Comparison of ENCODE assay signal across 10 cellular contexts in genomic region chr5:39422036-39422606, GRCh38. TPM values are rescaled to one million over a fixed set of nuclear protein-coding genes. Genes with fewer than 3 reads are reported as not detected.
A peak's percentile ranks its signal among the peaks of the same experiment; 100 is the strongest.
DNase-seq lines count a peak whose midpoint lies in the region; ATAC-seq and TF ChIP-seq lines count a peak whose summit lies in the region.
"Had no signal": no experiment of that assay in that cellular context is flagged by ENCODE, and none has a peak within 500 bp of the region (broad histone marks: within the 10 kb centered on the region; RNA-seq: fewer than 3 reads in every experiment).

No MANE protein-coding gene starts in this region.

- H3K9me3 Mint-ChIP-seq in activated naive CD8-positive, alpha-beta T cell treated with anti-CD3 and anti-CD28 coated beads for 36 hours, result no peaks in the 10 kb centered on the region
- no peaks in the 10 kb centered on the region for H3K9me3 Mint-ChIP-seq in activated naive CD4-positive, alpha-beta T cell treated with anti-CD3 and anti-CD28 coated beads, Interleukin-2, amount 10 ng/mL, durations not matched to agents 7 days and 5 days

- no peaks in the 10 kb centered on the region for H3K36me3 Mint-ChIP-seq in activated naive CD8-positive, alpha-beta T cell treated with anti-CD3 and anti-CD28 coated beads for 36 hours
- no peaks in the 10 kb centered on the region for H3K36me3 Mint-ChIP-seq in activated naive CD4-positive, alpha-beta T cell treated with anti-CD3 and anti-CD28 coated beads, Interleukin-2, amount 10 ng/mL, durations not matched to agents 7 days and 5 days

- H3K4me1 ChIP-seq in ascending aorta, result peaks cover 0 to 38% of the 10 kb centered on the region in 2 donors
- H3K4me1 ChIP-seq in gastrocnemius medialis, result peaks cover 35 to 48% of the 10 kb centered on the region in 2 donors

- H3K27me3 ChIP-seq in ascending aorta, result no peaks in the 10 kb centered on the region
- H3K27me3 ChIP-seq in gastrocnemius medialis, result peaks cover 0 to 14% (median 3%) of the 10 kb centered on the region in 3 donors

- no peak overlapping the region for H3K27ac Mint-ChIP-seq in activated naive CD8-positive, alpha-beta T cell treated with anti-CD3 and anti-CD28 coated beads for 36 hours
- H3K27ac Mint-ChIP-seq in activated naive CD4-positive, alpha-beta T cell treated with anti-CD3 and anti-CD28 coated beads, Interleukin-2, amount 10 ng/mL, durations not matched to agents 7 days and 5 days, result no peak overlapping the region

- no peak overlapping the region for H3K4me3 Mint-ChIP-seq in activated naive CD8-positive, alpha-beta T cell treated with anti-CD3 and anti-CD28 coated beads for 36 hours
- H3K4me3 Mint-ChIP-seq in activated naive CD4-positive, alpha-beta T cell treated with anti-CD3 and anti-CD28 coated beads, Interleukin-2, amount 10 ng/mL, durations not matched to agents 7 days and 5 days, result no peak overlapping the region

- no peak for TF ChIP-seq CTCF in ascending aorta (IDR thresholded peaks at IDR 0.05)
- no peak for TF ChIP-seq CTCF in gastrocnemius medialis (IDR thresholded peaks at IDR 0.05 in 4 of 5, conservative IDR thresholded peaks at IDR 0.05 in 1 of 5)

- H3K27ac ChIP-seq in ascending aorta (peak overlapping the region; percentile 77 to 85), gastrocnemius medialis (peak overlapping the region; percentile 75 to 83 (median 82))

- H3K4me1 Mint-ChIP-seq in activated naive CD8-positive, alpha-beta T cell treated with anti-CD3 and anti-CD28 coated beads for 36 hours, result peaks cover 6% of the 10 kb centered on the region
- peaks cover 7% of the 10 kb centered on the region for H3K4me1 Mint-ChIP-seq in activated naive CD4-positive, alpha-beta T cell treated with anti-CD3 and anti-CD28 coated beads, Interleukin-2, amount 10 ng/mL, durations not matched to agents 7 days and 5 days

- no peaks in the 10 kb centered on the region for H3K9me3 ChIP-seq in ascending aorta
- no peaks in the 10 kb centered on the region for H3K9me3 ChIP-seq in gastrocnemius medialis
- H3K9me3 ChIP-seq: pancreas had no signal

- H3K36me3 ChIP-seq in ascending aorta, result peaks cover 0 to 2% of the 10 kb centered on the region in 2 donors
- no peaks in the 10 kb centered on the region for H3K36me3 ChIP-seq in gastrocnemius medialis
- H3K36me3 ChIP-seq: pancreas had no signal

- CTCF ChIA-PET in activated naive CD4-positive, alpha-beta T cell treated with anti-CD3 and anti-CD28 coated beads, Interleukin-2, amount 10 ng/mL, durations not matched to agents 7 days and 5 days (lab: Charles Lee), result no interaction called here

- in situ Hi-C loops in gastrocnemius medialis (cut with MboI; ENCODE audit: low sequenced_read_pairs in 4 of 4), result no loop called here

- H3K4me3 ChIP-seq in ascending aorta (peak overlapping the region; percentile 65 to 80), gastrocnemius medialis (peak overlapping the region; percentile 1 to 71 (median 64))

- H3K27me3 Mint-ChIP-seq in activated naive CD8-positive, alpha-beta T cell treated with anti-CD3 and anti-CD28 coated beads for 36 hours, result peaks cover 44% of the 10 kb centered on the region
- peaks cover 52% of the 10 kb centered on the region for H3K27me3 Mint-ChIP-seq in activated naive CD4-positive, alpha-beta T cell treated with anti-CD3 and anti-CD28 coated beads, Interleukin-2, amount 10 ng/mL, durations not matched to agents 7 days and 5 days

- TF ChIP-seq POLR2A in gastrocnemius medialis (IDR thresholded peaks at IDR 0.05), result no peak

- intact Hi-C loops in ascending aorta (cut with DNase I), result loop anchor here (5.0 kb wide), 1 partner anchor 100 kb away; no protein-coding TSS in a partner anchor
- intact Hi-C loops in gastrocnemius medialis (cut with DNase I; ENCODE audit: low total_unique reads), result loop anchor here (5.0 kb wide), 1 partner anchor 95 kb away; no protein-coding TSS in a partner anchor

- DNase-seq in CD1c-positive myeloid dendritic cell (ENCODE audit: extremely low spot score) (peak; percentile 11), ascending aorta (ENCODE audit: low spot score in 2 of 2) (no peak), glomerular visceral epithelial cell (ENCODE audit: extremely low spot score) (peak; percentile 22), gastrocnemius medialis (no peak), NCI-H128 (lab: John Stamatoyannopoulos, UW; ENCODE audit: unreplicated experiment) (no peak), C1 segment of cervical spinal cord (lab: John Stamatoyannopoulos, UW) (no peak)
- no peak for DNase-seq in activated naive CD8-positive, alpha-beta T cell treated with anti-CD3 and anti-CD28 coated beads for 36 hours
- DNase-seq in activated naive CD4-positive, alpha-beta T cell treated with anti-CD3 and anti-CD28 coated beads, Interleukin-2, amount 10 ng/mL, durations not matched to agents 7 days and 5 days, result no peak
- DNase-seq: NCI-H2029 treated with DMSO at 0.1 percent for 48 hours, pancreas had no signal

- no peak for ATAC-seq in gastrocnemius medialis
- ATAC-seq: pancreas had no signal

RNA-seq across cellular contexts. Expression of gene DAB2, which starts 2.7 kb away (rescaled TPM):
- total RNA-seq in ascending aorta, result 33.6 TPM
- total RNA-seq in gastrocnemius medialis, result 10 to 100 TPM in 3 of 4 donors, 1 to 10 TPM in 1; 7.2 to 18.5 (median 16.3) TPM
- under 1 TPM; 0.25 to 0.28 TPM for total RNA-seq in activated naive CD8-positive, alpha-beta T cell treated with anti-CD3 and anti-CD28 coated beads for 36 hours

RNA-seq across cellular contexts. Expression of gene C9, which starts 57.8 kb away (rescaled TPM):
- total RNA-seq in ascending aorta (0.96 TPM), gastrocnemius medialis (1 to 10 TPM in 2 of 4 donors, not detected in 2; 2.6 to 5.3 TPM)
- total RNA-seq in activated naive CD8-positive, alpha-beta T cell treated with anti-CD3 and anti-CD28 coated beads for 36 hours, result not detected

Comparison
In these comparisons a context has a peak if more than half of its experiments do, and no peak if none do; other contexts are left out.
1. DNase-seq: peak in CD1c-positive myeloid dendritic cell (single experiment) and glomerular visceral epithelial cell (single experiment); none in ascending aorta (0 of 2), gastrocnemius medialis (0 of 2), activated naive CD8-positive, alpha-beta T cell treated with anti-CD3 and anti-CD28 coated beads for 36 hours (single experiment), NCI-H128 (single experiment), C1 segment of cervical spinal cord (0 of 14) and activated naive CD4-positive, alpha-beta T cell treated with anti-CD3 and anti-CD28 coated beads, Interleukin-2, amount 10 ng/mL, durations not matched to agents 7 days and 5 days (single experiment).
2. RNA of gene DAB2, which starts 2.7 kb away (total RNA-seq): 33.6 TPM in ascending aorta (single experiment) and 7.2 to 18.5 TPM in gastrocnemius medialis; 0.25 to 0.28 TPM in activated naive CD8-positive, alpha-beta T cell treated with anti-CD3 and anti-CD28 coated beads for 36 hours; every median in the first group is over 4 times any median in the second.